ENCODE assay signal across 5 cellular contexts in genomic region chr7:74756673-74757072, GRCh38. TPM values are rescaled to one million over a fixed set of nuclear protein-coding genes. Genes with fewer than 3 reads are reported as not detected.
"Had no signal": no experiment of that assay in that cellular context is flagged by ENCODE, and none has a peak within 500 bp of the region (broad histone marks: within the 10 kb centered on the region; RNA-seq: fewer than 3 reads in every experiment).

No MANE protein-coding gene starts in this region.

RNA-seq across cellular contexts. Expression of gene NCF1, which starts 17.1 kb away (rescaled TPM):
- total RNA-seq: chondrocyte, dermis microvascular lymphatic vessel endothelial cell, hepatocyte, lung microvascular endothelial cell, myocyte had no signal
